ENCODE assay signal across 32 cellular contexts in the genomic region with DNA sequence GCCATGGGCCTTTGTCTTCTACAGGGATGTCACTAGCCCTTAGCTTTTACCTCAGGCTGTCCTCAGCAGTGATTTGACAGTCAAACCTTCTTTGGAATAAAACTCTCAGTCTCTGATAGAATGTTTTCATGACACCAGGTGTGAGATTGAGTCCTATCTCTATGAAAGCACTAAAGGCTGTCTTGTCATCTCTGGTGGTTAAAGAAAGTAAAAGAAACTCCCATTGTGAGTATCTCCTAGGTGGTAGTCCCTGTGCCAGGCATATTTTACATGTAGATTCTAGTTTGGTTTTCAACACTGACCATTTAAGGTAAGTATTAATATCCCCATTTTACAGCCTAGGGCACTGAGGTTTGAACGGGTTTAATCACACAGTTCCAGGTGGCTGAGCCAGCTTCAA.
"Had no signal": no experiment of that assay in that cellular context is flagged by ENCODE, and none has a peak within 500 bp of the region (broad histone marks: within the 10 kb centered on the region; RNA-seq: fewer than 3 reads in every experiment).

No MANE protein-coding gene starts in this region.

- H3K4me3 Mint-ChIP-seq: activated naive CD4-positive, alpha-beta T cell treated with anti-CD3 and anti-CD28 coated beads, Interleukin-2, amount 10 ng/mL, durations not matched to agents 7 days and 5 days; activated naive CD8-positive, alpha-beta T cell treated with anti-CD3 and anti-CD28 coated beads, Interleukin-2, amount 10 ng/mL, durations not matched to agents 7 days and 5 days; endodermal cell; naive thymus-derived CD4-positive, alpha-beta T cell; neural crest cell; stimulated activated memory B cell treated with anti-CD40 and anti-IgM and Interleukin-4, amounts not matched to agents 10 μg/mL and 1 μg/mL and 100 μg/mL, for 72 hours; stimulated activated naive CD8-positive, alpha-beta T cell treated with anti-CD3 and anti-CD28 coated beads, Interleukin-15, amount 100 ng/mL, for 72 hours; T-helper 2 cell treated with Interferon-gamma antibody and Interleukin-4, amounts not matched to agents 5 μg/mL and 100 μg/mL, for 36 hours had no signal

- H3K9me3 Mint-ChIP-seq: activated naive CD4-positive, alpha-beta T cell treated with anti-CD3 and anti-CD28 coated beads, Interleukin-2, amount 10 ng/mL, durations not matched to agents 7 days and 5 days; activated naive CD8-positive, alpha-beta T cell treated with anti-CD3 and anti-CD28 coated beads, Interleukin-2, amount 10 ng/mL, durations not matched to agents 7 days and 5 days; endodermal cell; naive thymus-derived CD4-positive, alpha-beta T cell; neural crest cell; stimulated activated memory B cell treated with anti-CD40 and anti-IgM and Interleukin-4, amounts not matched to agents 10 μg/mL and 1 μg/mL and 100 μg/mL, for 72 hours; stimulated activated naive CD8-positive, alpha-beta T cell treated with anti-CD3 and anti-CD28 coated beads, Interleukin-15, amount 100 ng/mL, for 72 hours; T-helper 2 cell treated with Interferon-gamma antibody and Interleukin-4, amounts not matched to agents 5 μg/mL and 100 μg/mL, for 36 hours had no signal

- H3K27ac ChIP-seq: ascending aorta, brain microvascular endothelial cell, heart right ventricle, pancreas, prostate gland, upper lobe of right lung, VCaP had no signal

- H3K4me3 ChIP-seq: ascending aorta, heart right ventricle, pancreas, prostate gland, smooth muscle cell, upper lobe of right lung had no signal

- H3K27me3 ChIP-seq: ascending aorta, brain microvascular endothelial cell, heart right ventricle, pancreas, upper lobe of right lung had no signal

- H3K4me1 ChIP-seq: heart right ventricle, prostate gland, upper lobe of right lung had no signal

- H3K27me3 Mint-ChIP-seq: activated naive CD4-positive, alpha-beta T cell treated with anti-CD3 and anti-CD28 coated beads, Interleukin-2, amount 10 ng/mL, durations not matched to agents 7 days and 5 days; activated naive CD8-positive, alpha-beta T cell treated with anti-CD3 and anti-CD28 coated beads, Interleukin-2, amount 10 ng/mL, durations not matched to agents 7 days and 5 days; naive thymus-derived CD4-positive, alpha-beta T cell; stimulated activated memory B cell treated with anti-CD40 and anti-IgM and Interleukin-4, amounts not matched to agents 10 μg/mL and 1 μg/mL and 100 μg/mL, for 72 hours; stimulated activated naive CD8-positive, alpha-beta T cell treated with anti-CD3 and anti-CD28 coated beads, Interleukin-15, amount 100 ng/mL, for 72 hours had no signal

- FAIRE-seq: islet of Langerhans, pancreas had no signal

- H3K36me3 Mint-ChIP-seq: activated naive CD4-positive, alpha-beta T cell treated with anti-CD3 and anti-CD28 coated beads, Interleukin-2, amount 10 ng/mL, durations not matched to agents 7 days and 5 days; activated naive CD8-positive, alpha-beta T cell treated with anti-CD3 and anti-CD28 coated beads, Interleukin-2, amount 10 ng/mL, durations not matched to agents 7 days and 5 days; stimulated activated memory B cell treated with anti-CD40 and anti-IgM and Interleukin-4, amounts not matched to agents 10 μg/mL and 1 μg/mL and 100 μg/mL, for 72 hours had no signal

- H3K27ac Mint-ChIP-seq: activated naive CD4-positive, alpha-beta T cell treated with anti-CD3 and anti-CD28 coated beads, Interleukin-2, amount 10 ng/mL, durations not matched to agents 7 days and 5 days; activated naive CD8-positive, alpha-beta T cell treated with anti-CD3 and anti-CD28 coated beads, Interleukin-2, amount 10 ng/mL, durations not matched to agents 7 days and 5 days; endodermal cell; stimulated activated memory B cell treated with anti-CD40 and anti-IgM and Interleukin-4, amounts not matched to agents 10 μg/mL and 1 μg/mL and 100 μg/mL, for 72 hours; stimulated activated naive CD8-positive, alpha-beta T cell treated with anti-CD3 and anti-CD28 coated beads, Interleukin-15, amount 100 ng/mL, for 72 hours; T-helper 2 cell treated with Interferon-gamma antibody and Interleukin-4, amounts not matched to agents 5 μg/mL and 100 μg/mL, for 36 hours had no signal

- DNase-seq: activated CD4-positive, alpha-beta T cell treated with anti-CD3 and anti-CD28 coated beads for 48 hours; activated CD4-positive, alpha-beta T cell treated with anti-CD3 and anti-CD28 coated beads, Interleukin-2, amount 50 U/mL, for 48 hours; activated CD8-positive, alpha-beta memory T cell treated with anti-CD3 and anti-CD28 coated beads for 24 hours; activated gamma-delta T cell; activated naive CD4-positive, alpha-beta T cell treated with anti-CD3 and anti-CD28 coated beads, Interleukin-2, amount 10 ng/mL, durations not matched to agents 7 days and 5 days; activated naive CD8-positive, alpha-beta T cell treated with anti-CD3 and anti-CD28 coated beads, Interleukin-2, amount 10 ng/mL, durations not matched to agents 7 days and 5 days; endodermal cell; heart right ventricle; left ventricle myocardium superior; naive thymus-derived CD4-positive, alpha-beta T cell; nucleus accumbens; pancreas; retina; stimulated activated CD4-positive, alpha-beta T cell treated with anti-CD3 and anti-CD28 coated beads, Interleukin-1b, Interleukin-23, amount 100 ng/mL, for 48 hours; stimulated activated CD4-positive, alpha-beta T cell treated with anti-CD3 and anti-CD28 coated beads, Interleukin-4, amount 100 ng/mL, for 4 hours; stimulated activated CD8-positive, alpha-beta memory T cell treated with anti-CD3 and anti-CD28 coated beads, Interleukin-4, amount 100 ng/mL, for 48 hours; stimulated activated naive CD8-positive, alpha-beta T cell treated with anti-CD3 and anti-CD28 coated beads, Interleukin-15, amount 100 ng/mL, for 72 hours; substantia nigra; T-helper 1 cell; upper lobe of right lung had no signal

- ATAC-seq: activated CD4-positive, CD25-positive, alpha-beta regulatory T cell treated with anti-CD3 and anti-CD28 coated beads, Interleukin-2, amount 50 U/mL, for 24 hours; esophagus mucosa; heart right ventricle; left ventricle myocardium superior; naive thymus-derived CD4-positive, alpha-beta T cell; sciatic nerve; stimulated activated memory B cell treated with anti-CD40 and anti-IgM and Interleukin-4, amounts not matched to agents 10 μg/mL and 1 μg/mL and 100 μg/mL, for 72 hours; stimulated activated naive CD8-positive, alpha-beta T cell treated with anti-CD3 and anti-CD28 coated beads, Interleukin-15, amount 100 ng/mL, for 72 hours had no signal

- H3K9me3 ChIP-seq: ascending aorta, heart right ventricle, pancreas, prostate gland, upper lobe of right lung had no signal

- H3K4me2 ChIP-seq: smooth muscle cell had no signal

- H3K36me3 ChIP-seq: ascending aorta, brain microvascular endothelial cell, heart right ventricle, pancreas, prostate gland, upper lobe of right lung had no signal

- H3K4me1 Mint-ChIP-seq: activated naive CD4-positive, alpha-beta T cell treated with anti-CD3 and anti-CD28 coated beads, Interleukin-2, amount 10 ng/mL, durations not matched to agents 7 days and 5 days; activated naive CD8-positive, alpha-beta T cell treated with anti-CD3 and anti-CD28 coated beads, Interleukin-2, amount 10 ng/mL, durations not matched to agents 7 days and 5 days; neural crest cell; stimulated activated memory B cell treated with anti-CD40 and anti-IgM and Interleukin-4, amounts not matched to agents 10 μg/mL and 1 μg/mL and 100 μg/mL, for 72 hours; stimulated activated naive CD8-positive, alpha-beta T cell treated with anti-CD3 and anti-CD28 coated beads, Interleukin-15, amount 100 ng/mL, for 72 hours had no signal
